In the genomic region with DNA sequence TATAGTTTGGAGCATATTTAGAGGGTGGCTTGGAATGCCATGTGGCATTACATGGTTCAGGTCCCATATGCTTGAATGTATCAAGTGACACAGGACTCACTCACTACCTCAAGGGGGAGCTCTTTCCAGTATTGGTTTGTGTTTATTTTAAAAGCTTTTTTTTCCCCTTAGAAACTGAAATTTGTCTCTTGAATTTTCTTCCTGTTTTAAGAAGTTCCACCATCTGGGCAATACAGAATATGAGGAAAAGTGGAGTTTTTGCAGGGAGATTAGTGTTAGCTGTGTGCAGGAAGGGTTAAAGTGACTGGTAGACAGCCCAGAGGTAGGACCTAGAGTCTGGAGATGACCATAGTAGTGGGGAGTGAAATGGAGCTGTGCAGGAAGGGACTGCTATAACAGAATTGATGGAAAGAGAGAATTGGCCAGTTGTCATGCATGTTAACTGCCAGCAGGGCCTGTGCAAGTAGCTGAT, we compare ENCODE assay signal across 8 cellular contexts. TPM values are rescaled to one million over a fixed set of nuclear protein-coding genes. Genes with fewer than 3 reads are reported as not detected.
DNase-seq lines count a peak whose midpoint lies in the region; ATAC-seq and TF ChIP-seq lines count a peak whose summit lies in the region.

No MANE protein-coding gene starts in this region.

- H3K4me1 ChIP-seq in colonic mucosa (no peaks in the 10 kb centered on the region), mucosa of descending colon (ENCODE audit: low read depth) (no peaks in the 10 kb centered on the region)

- H3K36me3 ChIP-seq in colonic mucosa (no peaks in the 10 kb centered on the region), mucosa of descending colon (ENCODE audit: low read depth) (no peaks in the 10 kb centered on the region)

- no peak overlapping the region for H3K27ac ChIP-seq in colonic mucosa

- intact Hi-C loops in colonic mucosa (cut with DNase I): no loop called here
- intact Hi-C loops in mucosa of descending colon (cut with DNase I, micrococcal nuclease): no loop called here

- DNase-seq in AG09319 (ENCODE audit: extremely low read depth, low read depth): no peak
- peak; percentile 55 for DNase-seq in GM12865 (ENCODE audit: low read depth)
- peak; percentile 8 for DNase-seq in NCI-H524 treated with DMSO at 0.1 percent for 48 hours (lab: John Stamatoyannopoulos, UW)
- DNase-seq in colonic mucosa: no peak
- peak in 1 of 3 donors; percentile 43 for DNase-seq in mucosa of descending colon

- H3K27me3 ChIP-seq in colonic mucosa: no peaks in the 10 kb centered on the region

- H3K4me3 ChIP-seq in GM12865 (ENCODE audit: low read depth, low read length) (no peak overlapping the region), colonic mucosa (no peak overlapping the region), mucosa of descending colon (no peak overlapping the region)

- no peak overlapping the region for H3K9ac ChIP-seq in colonic mucosa (ENCODE audit: low read depth in 2 of 2, low read length in 2 of 2)

- H3K9me3 ChIP-seq in colonic mucosa (no peaks in the 10 kb centered on the region), mucosa of descending colon (no peaks in the 10 kb centered on the region)

- TF ChIP-seq CTCF in AG09319 (IDR thresholded peaks at IDR 0.05; ENCODE audit: low read depth, low read length) (peak; percentile 40), GM12865 (IDR thresholded peaks at IDR 0.05; ENCODE audit: insufficient read depth, low read depth, low read length, missing control alignments) (peak; percentile 70), colonic mucosa (IDR thresholded peaks at IDR 0.05) (peak; percentile 49), mucosa of descending colon (IDR thresholded peaks at IDR 0.05) (no peak)

- ATAC-seq in mucosa of descending colon: peak; percentile 81
- ATAC-seq in HG02884 (IDR thresholded peaks at IDR 0.05; ENCODE audit: unreplicated experiment): no peak
- ATAC-seq in HG03520 (IDR thresholded peaks at IDR 0.05; ENCODE audit: unreplicated experiment): no peak
- no peak for ATAC-seq in HG02970 (IDR thresholded peaks at IDR 0.05; ENCODE audit: low FRiP score, unreplicated experiment)

RNA-seq across cellular contexts. Expression of a gene that starts 36.6 kb away (rescaled TPM):
- total RNA-seq in colonic mucosa: 100 to 1,000 TPM; 400 to 483 TPM
- 100 to 1,000 TPM; 347 to 457 (median 380) TPM for total RNA-seq in mucosa of descending colon

Comparison
In these comparisons a context has a peak if more than half of its experiments do, and no peak if none do; other contexts are left out.
1. DNase-seq: peak in GM12865 (single experiment) and NCI-H524 treated with DMSO at 0.1 percent for 48 hours (single experiment); none in AG09319 (single experiment) and colonic mucosa (single experiment).